Comparison of ENCODE assay signal across 24 cellular contexts in the genomic region with DNA sequence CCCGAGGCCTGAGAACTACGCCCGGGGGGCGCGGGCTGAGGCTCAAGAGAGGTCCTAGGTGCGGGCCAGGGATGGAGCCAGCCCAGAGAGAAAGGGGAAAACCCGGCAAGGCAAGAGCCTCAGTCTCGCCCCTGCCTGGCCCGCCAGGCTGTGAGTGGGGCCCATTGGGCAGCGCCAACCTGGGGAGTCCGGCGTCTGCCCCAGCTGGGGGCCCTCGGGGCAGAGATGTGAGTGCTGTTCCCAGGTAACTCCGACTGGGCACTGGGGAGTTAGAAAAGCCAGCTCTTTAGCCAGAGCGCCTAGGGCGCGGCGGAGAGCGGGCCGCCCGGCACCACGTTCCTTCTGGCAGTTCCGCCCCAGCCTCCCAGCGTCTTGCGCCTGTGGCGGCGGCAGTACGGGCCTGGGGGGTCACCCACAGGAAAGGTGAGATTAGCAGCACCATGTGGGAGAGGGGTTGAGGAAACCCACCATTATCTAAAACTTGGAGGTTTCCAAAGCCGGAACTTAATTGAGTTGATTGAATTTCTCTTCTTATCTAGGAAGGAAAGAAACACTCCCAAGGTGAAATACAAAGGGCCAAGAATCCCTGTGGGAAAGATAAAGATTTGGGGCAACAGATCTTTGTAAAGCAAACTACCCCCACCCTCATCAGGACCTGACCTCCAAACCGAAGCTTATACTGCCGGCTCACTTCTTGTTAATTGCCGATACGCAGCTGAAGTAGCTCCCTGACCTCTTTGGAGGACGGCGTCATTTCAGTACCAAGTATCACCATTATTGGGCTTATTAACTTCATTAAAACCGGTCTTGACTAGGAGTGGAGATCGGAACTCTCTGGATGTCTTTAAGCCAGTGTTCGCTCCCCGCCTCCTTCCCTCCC. TPM values are rescaled to one million over a fixed set of nuclear protein-coding genes. Genes with fewer than 3 reads are reported as not detected.
DNase-seq lines count a peak whose midpoint lies in the region; ATAC-seq, FAIRE-seq and TF ChIP-seq lines count a peak whose summit lies in the region.
"Had no signal": no experiment of that assay in that cellular context is flagged by ENCODE, and none has a peak within 500 bp of the region (broad histone marks: within the 10 kb centered on the region; RNA-seq: fewer than 3 reads in every experiment).

No MANE protein-coding gene starts in this region.

- H3K79me2 ChIP-seq in endothelial cell of umbilical vein (ENCODE audit: control insufficient read depth, insufficient read depth, low read length), result no peaks in the 10 kb centered on the region

- CTCF ChIA-PET in endothelial cell of umbilical vein (lab: Charles Lee), result no interaction called here
- CTCF ChIA-PET in activated CD4-positive, alpha-beta T cell treated with anti-CD3 and anti-CD28 coated beads, Interleukin-2, amount 10 ng/mL, durations not matched to agents 7 days and 5 days (lab: Charles Lee), result no interaction called here
- CTCF ChIA-PET in CD4-positive, alpha-beta memory T cell (lab: Charles Lee; ENCODE audit: partially characterized antibody), result no interaction called here

- H3K27me3 Mint-ChIP-seq in activated CD4-positive, alpha-beta T cell treated with anti-CD3 and anti-CD28 coated beads, Interleukin-2, amount 10 ng/mL, durations not matched to agents 7 days and 5 days, result peaks cover 82% of the 10 kb centered on the region
- peaks cover 60% of the 10 kb centered on the region in 2 donors for H3K27me3 Mint-ChIP-seq in CD4-positive, alpha-beta memory T cell

- H3K27ac ChIP-seq in right cardiac atrium (ENCODE audit: low read length), result no peak overlapping the region
- H3K27ac ChIP-seq in right atrium auricular region, result no peak overlapping the region
- no peak overlapping the region for H3K27ac ChIP-seq in endothelial cell of umbilical vein (ENCODE audit: insufficient read depth, low read depth, low read length)
- H3K27ac ChIP-seq in neuronal stem cell (replicated peaks; ENCODE audit: low read length), result peak overlapping the region; percentile 44
- no peak overlapping the region for H3K27ac ChIP-seq in upper lobe of right lung
- no peak overlapping the region for H3K27ac ChIP-seq in prostate gland
- H3K27ac ChIP-seq in CD4-positive, alpha-beta memory T cell (ENCODE audit: low read depth, low read length), result no peak overlapping the region
- H3K27ac ChIP-seq: BLaER1 treated with 17β-estradiol and CSF1 and Interleukin-3, amounts not matched to agents 10 nM and 100 nM; uterus had no signal

- H3K4me1 ChIP-seq in right cardiac atrium (ENCODE audit: control insufficient read depth, insufficient read depth, low read length) (no peaks in the 10 kb centered on the region), right atrium auricular region (peaks cover 0 to 22% of the 10 kb centered on the region in 2 donors), endothelial cell of umbilical vein (ENCODE audit: control insufficient read depth, extremely low read depth, insufficient read depth, low read length) (no peaks in the 10 kb centered on the region), neuronal stem cell (ENCODE audit: control insufficient read depth in 2 of 2, insufficient read depth in 1 of 2, low read depth in 1 of 2, low read length in 2 of 2) (peaks cover 0 to 42% of the 10 kb centered on the region in 2 donors), upper lobe of right lung (no peaks in the 10 kb centered on the region), prostate gland (replicated peaks) (no peaks in the 10 kb centered on the region)
- peaks cover 7% of the 10 kb centered on the region for H3K4me1 ChIP-seq in CD4-positive, alpha-beta memory T cell (ENCODE audit: insufficient read depth, low read length)
- H3K4me1 ChIP-seq: BLaER1 treated with 17β-estradiol and CSF1 and Interleukin-3, amounts not matched to agents 10 nM and 100 nM had no signal

- H4K20me1 ChIP-seq in endothelial cell of umbilical vein (replicated peaks; ENCODE audit: control insufficient read depth, extremely low read depth, insufficient read depth, low read length), result no peaks in the 10 kb centered on the region
- H4K20me1 ChIP-seq: BLaER1 treated with 17β-estradiol and CSF1 and Interleukin-3, amounts not matched to agents 10 nM and 100 nM had no signal

- DNase-seq in right cardiac atrium (no peak), right atrium auricular region (ENCODE audit: low spot score) (no peak), endothelial cell of umbilical vein (ENCODE audit: low read depth, low spot score) (no peak), neuronal stem cell (ENCODE audit: low spot score) (no peak), upper lobe of right lung (no peak), prostate gland (ENCODE audit: low spot score) (no peak)
- DNase-seq in activated CD4-positive, alpha-beta T cell treated with anti-CD3 and anti-CD28 coated beads, Interleukin-2, amount 10 ng/mL, durations not matched to agents 7 days and 5 days, result no peak
- no peak for DNase-seq in CD4-positive, alpha-beta memory T cell
- DNase-seq: cerebellar nuclear complex; left ventricle myocardium superior; MG63; NCI-H1694 treated with DMSO at 0.1 percent for 48 hours; NCI-H446; stimulated activated CD4-positive, alpha-beta T cell treated with anti-CD3 and anti-CD28 coated beads, Interleukin-12 subunit alpha, Interleukin-12 subunit beta, amount 100 ng/mL, for 4 hours; T-cell; uterus had no signal

- H3K14ac ChIP-seq in neuronal stem cell (ENCODE audit: low read length), result no peak overlapping the region

- no peak overlapping the region for H4K91ac ChIP-seq in neuronal stem cell (ENCODE audit: low read depth, low read length, poor library complexity)

- H4K8ac ChIP-seq in neuronal stem cell (ENCODE audit: low read depth, low read length), result no peak overlapping the region

- H3K36me3 ChIP-seq in right atrium auricular region (no peaks in the 10 kb centered on the region), endothelial cell of umbilical vein (ENCODE audit: control insufficient read depth in 2 of 2, extremely low read depth in 1 of 2, insufficient read depth in 2 of 2, low read length in 2 of 2) (no peaks in the 10 kb centered on the region), neuronal stem cell (replicated peaks in 1 of 2; ENCODE audit: control insufficient read depth in 2 of 2, insufficient read depth in 2 of 2, low read length in 2 of 2) (peaks cover 0 to 22% of the 10 kb centered on the region in 2 donors), upper lobe of right lung (no peaks in the 10 kb centered on the region), prostate gland (no peaks in the 10 kb centered on the region)
- no peaks in the 10 kb centered on the region for H3K36me3 ChIP-seq in CD4-positive, alpha-beta memory T cell (ENCODE audit: insufficient read depth, low read length)
- H3K36me3 ChIP-seq: BLaER1 treated with 17β-estradiol and CSF1 and Interleukin-3, amounts not matched to agents 10 nM and 100 nM; MG63; uterus had no signal

- no peak overlapping the region for H2BK120ac ChIP-seq in neuronal stem cell (ENCODE audit: low read depth, low read length)

- dilution Hi-C loops in endothelial cell of umbilical vein (cut with MboI; ENCODE audit: extremely low pct_ligation_motif_present, low sequenced_read_pairs), result no loop called here

- H3K18ac ChIP-seq in neuronal stem cell (ENCODE audit: low read length), result peak overlapping the region; percentile 95

- H3K27ac Mint-ChIP-seq in activated CD4-positive, alpha-beta T cell treated with anti-CD3 and anti-CD28 coated beads, Interleukin-2, amount 10 ng/mL, durations not matched to agents 7 days and 5 days, result no peak overlapping the region
- H3K27ac Mint-ChIP-seq in CD4-positive, alpha-beta memory T cell, result no peak overlapping the region
- H3K27ac Mint-ChIP-seq: activated T-helper 17 cell treated with anti-CD3 and anti-CD28 coated beads, Interleukin-2, amount 50 U/mL, for 72 hours; stimulated activated memory B cell treated with anti-CD40 and anti-IgM and Interleukin-4, amounts not matched to agents 10 μg/mL and 1 μg/mL and 100 μg/mL, for 72 hours; T-cell had no signal

- POLR2A ChIA-PET in endothelial cell of umbilical vein (lab: Charles Lee), result no interaction called here
- POLR2A ChIA-PET in activated CD4-positive, alpha-beta T cell treated with anti-CD3 and anti-CD28 coated beads, Interleukin-2, amount 10 ng/mL, durations not matched to agents 7 days and 5 days (lab: Charles Lee), result no interaction called here
- POLR2A ChIA-PET in CD4-positive, alpha-beta memory T cell (lab: Charles Lee; ENCODE audit: partially characterized antibody), result no interaction called here

- H3K4me2 ChIP-seq in endothelial cell of umbilical vein (ENCODE audit: insufficient read depth, low read length) (no peak overlapping the region), neuronal stem cell (ENCODE audit: insufficient read depth, low read length, poor library complexity, severe bottlenecking) (peak overlapping the region; percentile 63)
- H3K4me2 ChIP-seq: BLaER1 treated with 17β-estradiol and CSF1 and Interleukin-3, amounts not matched to agents 10 nM and 100 nM had no signal

- intact Hi-C loops in right cardiac atrium (cut with DNase I) (no loop called here), endothelial cell of umbilical vein (cut with micrococcal nuclease) (no loop called here), upper lobe of right lung (cut with DNase I) (no loop called here), prostate gland (cut with DNase I) (no loop called here)
- intact Hi-C loops in CD4-positive, alpha-beta memory T cell (cut with micrococcal nuclease), result no loop called here

- H3K4me3 ChIP-seq in right cardiac atrium (ENCODE audit: low read length) (peak overlapping the region; percentile 16), right atrium auricular region (peak overlapping the region in 1 of 2 donors; percentile 33), endothelial cell of umbilical vein (replicated peaks in 1 of 3; ENCODE audit: insufficient read depth in 1 of 3, low read depth in 1 of 3, low read length in 3 of 3) (no peak overlapping the region), neuronal stem cell (ENCODE audit: low read length in 2 of 2) (no peak overlapping the region), upper lobe of right lung (no peak overlapping the region), prostate gland (peak overlapping the region in 1 of 2 donors; percentile 1)
- no peak overlapping the region for H3K4me3 ChIP-seq in CD4-positive, alpha-beta memory T cell (ENCODE audit: low read length in 2 of 2)
- H3K4me3 ChIP-seq: BLaER1 treated with 17β-estradiol and CSF1 and Interleukin-3, amounts not matched to agents 10 nM and 100 nM; MG63 had no signal

- no peak overlapping the region for H2BK12ac ChIP-seq in neuronal stem cell (ENCODE audit: low read length)

- no peak overlapping the region for H2AFZ ChIP-seq in endothelial cell of umbilical vein (ENCODE audit: low read depth, low read length)
- H2AFZ ChIP-seq in neuronal stem cell (ENCODE audit: low read length), result peak overlapping the region; percentile 83

- no peaks in the 10 kb centered on the region for H3K79me1 ChIP-seq in neuronal stem cell (ENCODE audit: low read depth, low read length)

- H3K23ac ChIP-seq in neuronal stem cell (ENCODE audit: low read depth, low read length, poor library complexity), result peak overlapping the region; percentile 96

- TF ChIP-seq CTCF in right atrium auricular region (IDR thresholded peaks at IDR 0.05), result no peak
- TF ChIP-seq CTCF in endothelial cell of umbilical vein (IDR thresholded peaks at IDR 0.05; ENCODE audit: extremely low read depth in 1 of 2, insufficient read depth in 1 of 2, low read depth in 1 of 2, low read length in 2 of 2), result no peak
- no peak for TF ChIP-seq CTCF in upper lobe of right lung (IDR thresholded peaks at IDR 0.05)
- no peak for TF ChIP-seq CTCF in prostate gland (IDR thresholded peaks at IDR 0.05)

- H3K27me3 ChIP-seq in right cardiac atrium (ENCODE audit: control insufficient read depth, insufficient read depth), result peaks cover 12% of the 10 kb centered on the region
- peaks cover 32 to 54% of the 10 kb centered on the region in 2 donors for H3K27me3 ChIP-seq in right atrium auricular region
- peaks cover 88 to 98% of the 10 kb centered on the region in 2 experiments for H3K27me3 ChIP-seq in endothelial cell of umbilical vein (ENCODE audit: control insufficient read depth in 2 of 2, insufficient read depth in 2 of 2, low read length in 2 of 2)
- peaks cover 3 to 100% (median 14%) of the 10 kb centered on the region in 3 experiments for H3K27me3 ChIP-seq in neuronal stem cell (ENCODE audit: control insufficient read depth in 3 of 3, insufficient read depth in 3 of 3, low read depth in 1 of 3, low read length in 3 of 3)
- H3K27me3 ChIP-seq in upper lobe of right lung, result peaks cover 100% of the 10 kb centered on the region
- H3K27me3 ChIP-seq in prostate gland (replicated peaks; ENCODE audit: insufficient read depth), result peaks cover 67% of the 10 kb centered on the region
- H3K27me3 ChIP-seq in CD4-positive, alpha-beta memory T cell (ENCODE audit: insufficient read depth, low read length), result peaks cover 31% of the 10 kb centered on the region
- H3K27me3 ChIP-seq: MG63 had no signal

- H3K9me3 ChIP-seq in right cardiac atrium (ENCODE audit: control insufficient read depth, low read length), result no peaks in the 10 kb centered on the region
- no peaks in the 10 kb centered on the region for H3K9me3 ChIP-seq in right atrium auricular region
- no peaks in the 10 kb centered on the region for H3K9me3 ChIP-seq in endothelial cell of umbilical vein (replicated peaks; ENCODE audit: control insufficient read depth, insufficient read depth, low read length)
- H3K9me3 ChIP-seq in neuronal stem cell (replicated peaks in 1 of 2; ENCODE audit: control insufficient read depth in 2 of 2, insufficient read depth in 1 of 2, low read depth in 1 of 2, low read length in 2 of 2), result peaks cover 0 to 6% of the 10 kb centered on the region in 2 donors
- no peaks in the 10 kb centered on the region for H3K9me3 ChIP-seq in upper lobe of right lung
- H3K9me3 ChIP-seq in prostate gland, result no peaks in the 10 kb centered on the region
- no peaks in the 10 kb centered on the region for H3K9me3 ChIP-seq in CD4-positive, alpha-beta memory T cell (ENCODE audit: control insufficient read depth in 1 of 2, low read length in 2 of 2)
- H3K9me3 ChIP-seq: MG63, uterus had no signal

- peak overlapping the region; percentile 73 for H2BK15ac ChIP-seq in neuronal stem cell (ENCODE audit: low read length)

- 15% methylated on average over 39 of the region's 39 CpGs for WGBS in right cardiac atrium
- no CpG with 5 or more reads among the region's 39 CpGs for WGBS in neuronal stem cell (ENCODE audit: extremely low coverage in 2 of 2, insufficient read length in 2 of 2, insufficient replicate concordance in 1 of 2), 2 donors
- WGBS in prostate gland, result 18% methylated on average over 39 of the region's 39 CpGs

- H2AK5ac ChIP-seq in neuronal stem cell (ENCODE audit: low read depth, low read length), result peak overlapping the region; percentile 26

- H3K9ac ChIP-seq in endothelial cell of umbilical vein (replicated peaks; ENCODE audit: extremely low read depth, insufficient read depth, low read length), result no peak overlapping the region
- no peak overlapping the region for H3K9ac ChIP-seq in neuronal stem cell (ENCODE audit: low read depth, low read length, poor library complexity)
- H3K9ac ChIP-seq: BLaER1 treated with 17β-estradiol and CSF1 and Interleukin-3, amounts not matched to agents 10 nM and 100 nM had no signal

- no peak overlapping the region for H3K4ac ChIP-seq in neuronal stem cell (ENCODE audit: low read length)

- FAIRE-seq in endothelial cell of umbilical vein (lab: Jason Lieb, UNC), result no peak
- FAIRE-seq: A204.1 had no signal

- peaks cover 4% of the 10 kb centered on the region for H3K4me1 Mint-ChIP-seq in activated CD4-positive, alpha-beta T cell treated with anti-CD3 and anti-CD28 coated beads, Interleukin-2, amount 10 ng/mL, durations not matched to agents 7 days and 5 days
- H3K4me1 Mint-ChIP-seq in CD4-positive, alpha-beta memory T cell, result peaks cover 0 to 13% (median 9%) of the 10 kb centered on the region in 4 donors
- H3K4me1 Mint-ChIP-seq: activated T-helper 17 cell treated with anti-CD3 and anti-CD28 coated beads, Interleukin-2, amount 50 U/mL, for 72 hours had no signal

- no peak overlapping the region for H3K4me3 Mint-ChIP-seq in activated CD4-positive, alpha-beta T cell treated with anti-CD3 and anti-CD28 coated beads, Interleukin-2, amount 10 ng/mL, durations not matched to agents 7 days and 5 days
- no peak overlapping the region for H3K4me3 Mint-ChIP-seq in CD4-positive, alpha-beta memory T cell
- H3K4me3 Mint-ChIP-seq: activated T-helper 17 cell treated with anti-CD3 and anti-CD28 coated beads, Interleukin-2, amount 50 U/mL, for 72 hours; stimulated activated memory B cell treated with anti-CD40 and anti-IgM and Interleukin-4, amounts not matched to agents 10 μg/mL and 1 μg/mL and 100 μg/mL, for 72 hours; T-cell had no signal

- ATAC-seq in right cardiac atrium, result no peak
- peak; percentile 25 for ATAC-seq in upper lobe of right lung
- ATAC-seq: activated T-helper 17 cell treated with anti-CD3 and anti-CD28 coated beads, Interleukin-2, amount 50 U/mL, for 72 hours; left ventricle myocardium superior; stimulated activated memory B cell treated with anti-CD40 and anti-IgM and Interleukin-4, amounts not matched to agents 10 μg/mL and 1 μg/mL and 100 μg/mL, for 72 hours; T-cell had no signal

- H2BK5ac ChIP-seq in neuronal stem cell (ENCODE audit: low read length), result no peak overlapping the region

- TF ChIP-seq POLR2A in endothelial cell of umbilical vein (IDR thresholded peaks at IDR 0.05; ENCODE audit: low read depth, low read length), result no peak
- no peak for TF ChIP-seq POLR2A in prostate gland (IDR thresholded peaks at IDR 0.05)

- H3K9me1 ChIP-seq in endothelial cell of umbilical vein (replicated peaks; ENCODE audit: control insufficient read depth, extremely low read depth, insufficient read depth, low read length), result no peaks in the 10 kb centered on the region

- no TSS peak for BruUV-seq in endothelial cell of umbilical vein (replicated peaks; lab: Mats Ljungman, UMichigan)

- no peaks in the 10 kb centered on the region for H3K9me3 Mint-ChIP-seq in activated CD4-positive, alpha-beta T cell treated with anti-CD3 and anti-CD28 coated beads, Interleukin-2, amount 10 ng/mL, durations not matched to agents 7 days and 5 days
- peaks cover 0 to 12% (median 4%) of the 10 kb centered on the region in 8 donors for H3K9me3 Mint-ChIP-seq in CD4-positive, alpha-beta memory T cell
- H3K9me3 Mint-ChIP-seq: activated T-helper 17 cell treated with anti-CD3 and anti-CD28 coated beads, Interleukin-2, amount 50 U/mL, for 72 hours; stimulated activated memory B cell treated with anti-CD40 and anti-IgM and Interleukin-4, amounts not matched to agents 10 μg/mL and 1 μg/mL and 100 μg/mL, for 72 hours; T-cell had no signal

- H3K36me3 Mint-ChIP-seq in activated CD4-positive, alpha-beta T cell treated with anti-CD3 and anti-CD28 coated beads, Interleukin-2, amount 10 ng/mL, durations not matched to agents 7 days and 5 days (ENCODE audit: low read depth), result peaks cover 5% of the 10 kb centered on the region
- no peaks in the 10 kb centered on the region for H3K36me3 Mint-ChIP-seq in CD4-positive, alpha-beta memory T cell
- H3K36me3 Mint-ChIP-seq: stimulated activated memory B cell treated with anti-CD40 and anti-IgM and Interleukin-4, amounts not matched to agents 10 μg/mL and 1 μg/mL and 100 μg/mL, for 72 hours; T-cell had no signal

RNA-seq across cellular contexts. Expression of a gene that starts 11.6 kb away (rescaled TPM):
- total RNA-seq in right cardiac atrium, result not detected
- not detected for polyA plus RNA-seq in right cardiac atrium
- total RNA-seq in right atrium auricular region, result not detected
- total RNA-seq in endothelial cell of umbilical vein, result not detected in 2 replicates
- polyA plus RNA-seq in endothelial cell of umbilical vein, result not detected in 2 replicates
- not detected in 2 replicates for polyA plus RNA-seq in endothelial cell of umbilical vein (2011; cell fraction: cytosol; rRNA removed)
- not detected in 2 replicates for polyA plus RNA-seq in endothelial cell of umbilical vein (2011; cell fraction: nucleus; rRNA removed)
- polyA plus RNA-seq in endothelial cell of umbilical vein (2012), result not detected in 2 replicates
- polyA minus RNA-seq in endothelial cell of umbilical vein, result not detected in 2 replicates
- polyA minus RNA-seq in endothelial cell of umbilical vein (2011; cell fraction: cytosol; rRNA and poly(A)+ RNA removed), result not detected
- not detected in 2 replicates for polyA minus RNA-seq in endothelial cell of umbilical vein (2011; cell fraction: nucleus; rRNA and poly(A)+ RNA removed)
- 271 TPM for polyA plus RNA-seq in neuronal stem cell (2013, experiment 1 of 2)
- 277 TPM for polyA plus RNA-seq in neuronal stem cell (2013, experiment 2 of 2)
- not detected for total RNA-seq in upper lobe of right lung
- total RNA-seq in prostate gland, result not detected
- not detected for total RNA-seq in activated CD4-positive, alpha-beta T cell treated with anti-CD3 and anti-CD28 coated beads, Interleukin-2, amount 10 ng/mL, durations not matched to agents 7 days and 5 days
- total RNA-seq in CD4-positive, alpha-beta memory T cell, result not detected
- not detected for polyA plus RNA-seq in CD4-positive, alpha-beta memory T cell
- total RNA-seq: activated CD8-positive, alpha-beta memory T cell treated with anti-CD3 and anti-CD28 coated beads for 36 hours; activated T-helper 17 cell treated with anti-CD3 and anti-CD28 coated beads, Interleukin-2, amount 50 U/mL, for 72 hours; fibroblast of villous mesenchyme; left ventricle myocardium superior; myocyte; uterus had no signal
- polyA plus RNA-seq: adipose tissue had no signal
